Comparison of ENCODE assay signal across 8 cellular contexts in genomic region chr3:53045784-53046170, GRCh38. TPM values are rescaled to one million over a fixed set of nuclear protein-coding genes. Genes with fewer than 3 reads are reported as not detected.
DNase-seq lines count a peak whose midpoint lies in the region; ATAC-seq and TF ChIP-seq lines count a peak whose summit lies in the region.

A gene with protein sequence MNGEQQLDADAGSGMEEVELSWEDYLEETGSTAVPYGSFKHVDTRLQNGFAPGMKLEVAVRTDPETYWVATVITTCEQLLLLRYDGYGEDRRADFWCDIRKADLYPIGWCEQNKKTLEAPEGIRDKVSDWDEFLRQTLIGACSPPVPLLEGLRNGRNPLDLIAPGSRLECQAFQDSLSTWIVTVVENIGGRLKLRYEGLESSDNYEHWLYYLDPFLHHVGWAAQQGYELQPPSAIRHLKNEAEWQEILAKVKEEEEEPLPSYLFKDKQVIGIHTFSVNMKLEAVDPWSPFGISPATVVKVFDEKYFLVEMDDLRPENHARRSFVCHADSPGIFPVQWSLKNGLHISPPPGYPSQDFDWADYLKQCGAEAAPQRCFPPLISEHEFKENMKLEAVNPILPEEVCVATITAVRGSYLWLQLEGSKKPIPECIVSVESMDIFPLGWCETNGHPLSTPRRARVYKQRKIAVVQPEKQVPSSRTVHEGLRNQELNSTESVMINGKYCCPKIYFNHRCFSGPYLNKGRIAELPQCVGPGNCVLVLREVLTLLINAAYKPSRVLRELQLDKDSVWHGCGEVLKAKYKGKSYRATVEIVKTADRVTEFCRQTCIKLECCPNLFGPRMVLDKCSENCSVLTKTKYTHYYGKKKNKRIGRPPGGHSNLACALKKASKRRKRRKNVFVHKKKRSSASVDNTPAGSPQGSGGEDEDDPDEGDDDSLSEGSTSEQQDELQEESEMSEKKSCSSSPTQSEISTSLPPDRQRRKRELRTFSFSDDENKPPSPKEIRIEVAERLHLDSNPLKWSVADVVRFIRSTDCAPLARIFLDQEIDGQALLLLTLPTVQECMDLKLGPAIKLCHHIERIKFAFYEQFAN (minus strand): TSS chr3:53046073. CDS start chr3:52969128, 76,945 bp downstream.

- peaks cover 32% of the 10 kb centered on the region for H3K79me2 ChIP-seq in GM23338 (replicated peaks; ENCODE audit: insufficient read depth)

- H3K27me3 Mint-ChIP-seq in GM23338 (ENCODE audit: insufficient read depth, low read depth, poor library complexity) (peaks cover 28% of the 10 kb centered on the region), activated B cell treated with CpG ODN at 0.5 μM for 24 hours (no peaks in the 10 kb centered on the region)

- H3K36me3 Mint-ChIP-seq in GM23338 (ENCODE audit: low read depth) (peaks cover 2% of the 10 kb centered on the region; the same call in 1 of the 3 replicates), activated B cell treated with CpG ODN at 0.5 μM for 24 hours (ENCODE audit: low read depth) (peaks cover 4% of the 10 kb centered on the region)

- H3K4me2 ChIP-seq in GM23338 = peak within 1 kb of the TSS; percentile 84

- peaks cover 24% of the 10 kb centered on the region for H3F3A ChIP-seq in GM23338 (replicated peaks; ENCODE audit: low read depth)

- H3K4me3 Mint-ChIP-seq in GM23338 (peak within 1 kb of the TSS; percentile 85), activated B cell treated with CpG ODN at 0.5 μM for 24 hours (peak within 1 kb of the TSS; percentile 95)

- TF ChIP-seq CTCF in GM10248 (IDR thresholded peaks at IDR 0.05; ENCODE audit: control extremely low read depth, extremely low read depth, low read depth, missing control alignments) = no peak
- no peak for TF ChIP-seq CTCF in GM23338 (conservative IDR thresholded peaks at IDR 0.05; ENCODE audit: low read depth in 2 of 2)
- no peak for TF ChIP-seq CTCF in activated B cell treated with CpG ODN at 0.5 μM for 24 hours (IDR thresholded peaks at IDR 0.05)

- POLR2A ChIA-PET in GM10248 (lab: Yijun Ruan, JAX) (interaction anchor here (0.6 kb wide), 1 partner anchor 758 kb away, joined by 3 read pairs; no protein-coding TSS in a partner anchor), activated B cell treated with CpG ODN at 0.5 μM for 24 hours (lab: Charles Lee) (interaction anchor here (0.5 to 3.0 kb wide), 18 partner anchors 10 to 1661 kb away, joined by 3 to 22 read pairs (median 5); partner anchors contain the start of genes GLT8D1, MANF, NEK4 and SPCS1)

- H3K27ac ChIP-seq in GM23338 (ENCODE audit: low read depth) = no peak within 1 kb of the TSS

- peak within 1 kb of the TSS; percentile 85 for H3K4me3 ChIP-seq in GM23338

- H3K9me2 ChIP-seq in GM23338 (ENCODE audit: insufficient read depth) = no peaks in the 10 kb centered on the region

- H3K27ac Mint-ChIP-seq in GM23338 (no peak within 1 kb of the TSS), activated B cell treated with CpG ODN at 0.5 μM for 24 hours (peak within 1 kb of the TSS; percentile 97)

- H3K4me1 ChIP-seq in GM23338 (ENCODE audit: insufficient read depth) = peaks cover 23% of the 10 kb centered on the region

- H3K4me1 Mint-ChIP-seq in GM23338 = peaks cover 31% of the 10 kb centered on the region
- peaks cover 30% of the 10 kb centered on the region for H3K4me1 Mint-ChIP-seq in activated B cell treated with CpG ODN at 0.5 μM for 24 hours

- H2AFZ ChIP-seq in GM23338 = peak within 1 kb of the TSS; percentile 96

- peaks cover 39% of the 10 kb centered on the region for H3K27me3 ChIP-seq in GM23338 (ENCODE audit: insufficient read depth)

- H4K20me1 ChIP-seq in GM23338 (replicated peaks; ENCODE audit: insufficient read depth) = peaks cover 9% of the 10 kb centered on the region; the same call in 1 of the 2 replicates

- intact Hi-C loops in activated B cell treated with CpG ODN at 0.5 μM for 24 hours (cut with micrococcal nuclease) = loop anchor here (1.0 to 10.0 kb wide), 13 partner anchors 15 to 511 kb away; partner anchors contain the start of genes GNL3, NEK4, NT5DC2 and RFT1

- CTCF ChIA-PET in GM10248 (lab: Yijun Ruan, JAX) = interaction anchor here (0.7 to 2.5 kb wide), 9 partner anchors 9 to 76 kb away, joined by 3 to 9 read pairs (median 3); no protein-coding TSS in a partner anchor
- CTCF ChIA-PET in activated B cell treated with CpG ODN at 0.5 μM for 24 hours (lab: Charles Lee) = interaction anchor here (0.6 to 1.7 kb wide), 6 partner anchors 77 to 151 kb away, joined by 3 to 9 read pairs (median 4); no protein-coding TSS in a partner anchor

- H3K36me3 ChIP-seq in GM23338 (ENCODE audit: insufficient read depth) = no peaks in the 10 kb centered on the region

- no peaks in the 10 kb centered on the region; the same call in 2 of the 3 replicates for H3K9me3 Mint-ChIP-seq in GM23338
- H3K9me3 Mint-ChIP-seq in activated B cell treated with CpG ODN at 0.5 μM for 24 hours = no peaks in the 10 kb centered on the region

- DNase-seq in GM10248 (ENCODE audit: extremely low spot score) = peak; percentile 90
- peak; percentile 54 for DNase-seq in GM23338 (ENCODE audit: low spot score)
- DNase-seq in LoVo (ENCODE audit: low spot score) = peak; percentile 77
- DNase-seq in activated B cell treated with CpG ODN at 0.5 μM for 24 hours = peak; percentile 74
- DNase-seq in cerebellar cortex (ENCODE audit: low spot score) = peak; percentile 43
- peak; percentile 75 for DNase-seq in kidney tubule cell (ENCODE audit: low spot score)
- peak; percentile 45 to 69 (median 62) for DNase-seq in stimulated activated CD4-positive, alpha-beta T cell treated with anti-CD3 and anti-CD28 coated beads, Interleukin-1b, Interleukin-23, amount 100 ng/mL, for 24 hours (ENCODE audit: low read depth in 4 of 4, low spot score in 1 of 4)
- no peak for DNase-seq in NCI-H2107 treated with DMSO at 0.1 percent for 48 hours (lab: John Stamatoyannopoulos, UW; ENCODE audit: unreplicated experiment)

- ATAC-seq in GM23338 (peak; percentile 9; the same call in 2 of the 3 replicates), activated B cell treated with CpG ODN at 0.5 μM for 24 hours (ENCODE audit: low read depth) (peak; percentile 57)

TF ChIP-seq in GM23338, 12 proteins besides CTCF, POLR2A, EP300 and RAD21:
- no peak for TF ChIP-seq CREB1 (CRISPR knock-in tag; IDR thresholded peaks at IDR 0.05; ENCODE audit: low read depth)
- no peak for TF ChIP-seq ZNF114 (CRISPR knock-in tag; IDR thresholded peaks at IDR 0.05)
- no peak for TF ChIP-seq STAT1 (IDR thresholded peaks at IDR 0.05; ENCODE audit: unreplicated experiment)

RNA-seq across cellular contexts. Expression of the gene that starts here (rescaled TPM):
- total RNA-seq in GM23338 (2014; rRNA removed; shearing (Covaris generic)) = 19.0 and 24.0 TPM in 2 replicates
- 4.9 and 5.3 TPM in 2 replicates for polyA plus RNA-seq in GM23338 (2016; fragmentation: Nextera tagmentation; extraction: Ambion mirVana)
- 24.6 and 31.6 TPM in 2 replicates for total RNA-seq in activated B cell treated with CpG ODN at 0.5 μM for 24 hours
